Comparison of ENCODE assay signal across 18 cellular contexts in genomic region chr9:110971705-110972104, GRCh38.
A peak's percentile ranks its signal among the peaks of the same experiment; 100 is the strongest.
DNase-seq lines count a peak whose midpoint lies in the region; ATAC-seq and TF ChIP-seq lines count a peak whose summit lies in the region.
"Had no signal": no experiment of that assay in that cellular context is flagged by ENCODE, and none has a peak within 500 bp of the region (broad histone marks: within the 10 kb centered on the region; RNA-seq: fewer than 3 reads in every experiment).

No MANE protein-coding gene starts in this region.

- BruUV-seq in Caco-2 (replicated peaks; lab: Mats Ljungman, UMichigan): no TSS peak

- H3K9ac ChIP-seq in adipocyte (ENCODE audit: low read length): peak overlapping the region; percentile 59

- DNase-seq in Caco-2: no peak
- no peak for DNase-seq in adipocyte (ENCODE audit: low read depth)
- peak; percentile 49 for DNase-seq in superior temporal gyrus (ENCODE audit: extremely low spot score)
- no peak for DNase-seq in DMS114 treated with DMSO at 0.1 percent for 48 hours (lab: John Stamatoyannopoulos, UW; ENCODE audit: unreplicated experiment)
- DNase-seq in uterus: no peak
- no peak for DNase-seq in COR-L47 (lab: John Stamatoyannopoulos, UW)
- no peak for DNase-seq in upper lobe of right lung
- DNase-seq: C1 segment of cervical spinal cord, DMS53, H7, NCI-H1048, NCI-H1436 treated with DMSO at 0.1 percent for 48 hours, NCI-H2029 treated with DMSO at 0.1 percent for 48 hours, NCI-H2171 treated with DMSO at 0.1 percent for 48 hours, NCI-H446 treated with DMSO at 0.1 percent for 48 hours, NCI-H82 had no signal

- TF ChIP-seq CTCF in Caco-2 (IDR thresholded peaks at IDR 0.05; ENCODE audit: insufficient read depth in 1 of 2, low read depth in 1 of 2, low read length in 1 of 2, severe bottlenecking in 1 of 2, unreplicated experiment in 1 of 2) (no peak), uterus (IDR thresholded peaks at IDR 0.05) (no peak), upper lobe of right lung (IDR thresholded peaks at IDR 0.05) (no peak)

- peaks cover 50% of the 10 kb centered on the region for H3K4me1 Mint-ChIP-seq in Caco-2 (ENCODE audit: low read depth, unreplicated experiment)

- H3K27me3 ChIP-seq in Caco-2 (replicated peaks; ENCODE audit: control insufficient read depth, insufficient read depth, low read length): no peaks in the 10 kb centered on the region
- H3K27me3 ChIP-seq in adipocyte (replicated peaks; ENCODE audit: control insufficient read depth, insufficient read depth, low read length): no peaks in the 10 kb centered on the region
- no peaks in the 10 kb centered on the region for H3K27me3 ChIP-seq in layer of hippocampus (ENCODE audit: control insufficient read depth, insufficient read depth, low read length)
- no peaks in the 10 kb centered on the region for H3K27me3 ChIP-seq in uterus
- H3K27me3 ChIP-seq in upper lobe of right lung: no peaks in the 10 kb centered on the region

- peaks cover 47% of the 10 kb centered on the region for H3K4me1 ChIP-seq in Caco-2
- H3K4me1 ChIP-seq in adipocyte (ENCODE audit: control insufficient read depth, insufficient read depth, low read length): peaks cover 78% of the 10 kb centered on the region
- no peaks in the 10 kb centered on the region for H3K4me1 ChIP-seq in uterus
- H3K4me1 ChIP-seq in upper lobe of right lung: peaks cover 3% of the 10 kb centered on the region

- POLR2A ChIA-PET in Caco-2 (lab: Charles Lee): no interaction called here

- H3K36me3 Mint-ChIP-seq in Caco-2 (ENCODE audit: insufficient read depth, unreplicated experiment): peaks cover 17% of the 10 kb centered on the region

- peaks cover 6% of the 10 kb centered on the region for H3K9me3 Mint-ChIP-seq in Caco-2 (ENCODE audit: unreplicated experiment)

- CTCF ChIA-PET in Caco-2 (lab: Charles Lee): no interaction called here

- H3K9me3 ChIP-seq in Caco-2 (no peaks in the 10 kb centered on the region), adipocyte (ENCODE audit: control insufficient read depth, low read length) (no peaks in the 10 kb centered on the region), uterus (no peaks in the 10 kb centered on the region), upper lobe of right lung (no peaks in the 10 kb centered on the region)

- no peak overlapping the region for H3K4me3 ChIP-seq in Caco-2 (ENCODE audit: low read depth, low read length)
- no peak overlapping the region for H3K4me3 ChIP-seq in adipocyte (ENCODE audit: low read length)
- H3K4me3 ChIP-seq in uterus: no peak overlapping the region
- no peak overlapping the region for H3K4me3 ChIP-seq in upper lobe of right lung

- peak overlapping the region; percentile 74 for H3K27ac Mint-ChIP-seq in Caco-2 (ENCODE audit: unreplicated experiment)

- peak overlapping the region; percentile 55 for H3K27ac ChIP-seq in layer of hippocampus (ENCODE audit: low read depth, low read length)
- H3K27ac ChIP-seq in uterus: no peak overlapping the region
- H3K27ac ChIP-seq in upper lobe of right lung: no peak overlapping the region

- H3K27me3 Mint-ChIP-seq in Caco-2 (ENCODE audit: insufficient read depth, unreplicated experiment): no peaks in the 10 kb centered on the region

- intact Hi-C loops in Caco-2 (cut with micrococcal nuclease; ENCODE audit: unreplicated experiment) (no loop called here), uterus (cut with DNase I; ENCODE audit: low total_unique reads) (no loop called here), upper lobe of right lung (cut with DNase I) (no loop called here)

- no peak for TF ChIP-seq POLR2A in uterus (IDR thresholded peaks at IDR 0.05)

- no peak for ATAC-seq in upper lobe of right lung
- ATAC-seq: Right ventricle myocardium inferior had no signal

- no peaks in the 10 kb centered on the region for H3K36me3 ChIP-seq in Caco-2 (ENCODE audit: control insufficient read depth, insufficient read depth, low read length)
- H3K36me3 ChIP-seq in adipocyte (ENCODE audit: control insufficient read depth, insufficient read depth, low read length, severe bottlenecking): peaks cover 64% of the 10 kb centered on the region
- H3K36me3 ChIP-seq in uterus: no peaks in the 10 kb centered on the region
- H3K36me3 ChIP-seq in upper lobe of right lung: no peaks in the 10 kb centered on the region

- H3K4me3 Mint-ChIP-seq in Caco-2 (ENCODE audit: unreplicated experiment): no peak overlapping the region
